ENCODE assay signal across 8 cellular contexts in genomic region chr3:100335137-100335833, GRCh38. TPM values are rescaled to one million over a fixed set of nuclear protein-coding genes. Genes with fewer than 3 reads are reported as not detected.
A peak's percentile ranks its signal among the peaks of the same experiment; 100 is the strongest.
DNase-seq lines count a peak whose midpoint lies in the region; ATAC-seq and TF ChIP-seq lines count a peak whose summit lies in the region.

No MANE protein-coding gene starts in this region.

- peak overlapping the region; percentile 55 for H3K9ac ChIP-seq in neural cell (ENCODE audit: low read length)

- H3K9me2 ChIP-seq in neural cell (ENCODE audit: insufficient read depth, low read length): no peaks in the 10 kb centered on the region

- peak overlapping the region; percentile 4 for H3K4me2 ChIP-seq in neural cell (ENCODE audit: low read length)

- H2AFZ ChIP-seq in neural cell (ENCODE audit: low read depth, low read length): peak overlapping the region; percentile 40

- TF ChIP-seq CTCF in fibroblast of mammary gland (conservative IDR thresholded peaks at IDR 0.05; ENCODE audit: control insufficient read depth, insufficient read depth, low read depth, low read length): no peak
- TF ChIP-seq CTCF in neural cell (IDR thresholded peaks at IDR 0.05; ENCODE audit: poor library complexity, severe bottlenecking): no peak

- H3F3A ChIP-seq in neural cell (ENCODE audit: insufficient read depth, low read length, poor library complexity, severe bottlenecking): no peaks in the 10 kb centered on the region

- DNase-seq in DMS 273 (lab: John Stamatoyannopoulos, UW; ENCODE audit: unreplicated experiment) (peak; percentile 38), DMS 273 treated with DMSO at 0.1 percent for 48 hours (lab: John Stamatoyannopoulos, UW) (no peak), Kasumi-1 (lab: John Stamatoyannopoulos, UW) (peak; percentile 20 to 24), fibroblast of mammary gland (ENCODE audit: low read depth) (peak; percentile 30)
- peak; percentile 22 to 32 for DNase-seq in activated CD4-positive, alpha-beta T cell treated with anti-CD3 and anti-CD28 coated beads, Interleukin-2, amount 50 U/mL, for 48 hours

- H3K79me2 ChIP-seq in neural cell (replicated peaks; ENCODE audit: insufficient read depth, low read length): no peaks in the 10 kb centered on the region

- H3K4me3 ChIP-seq in fibroblast of mammary gland (ENCODE audit: control insufficient read depth, low read depth, low read length): peak overlapping the region; percentile 70
- H3K4me3 ChIP-seq in neural cell (ENCODE audit: low read length): peak overlapping the region; percentile 79

- no peaks in the 10 kb centered on the region for H4K20me1 ChIP-seq in neural cell (ENCODE audit: insufficient read depth)

- no peak for TF ChIP-seq RAD21 in neural cell (conservative IDR thresholded peaks at IDR 0.05)

- ATAC-seq in GM21723 (IDR thresholded peaks at IDR 0.05; ENCODE audit: unreplicated experiment) (peak; percentile 43), GM19397 (IDR thresholded peaks at IDR 0.05; ENCODE audit: unreplicated experiment) (no peak)

- no peaks in the 10 kb centered on the region for H3K36me3 ChIP-seq in neural cell (ENCODE audit: insufficient read depth, low read length)

- TF ChIP-seq EP300 in neural cell (conservative IDR thresholded peaks at IDR 0.05; ENCODE audit: poor library complexity, severe bottlenecking): no peak

- no peaks in the 10 kb centered on the region for H3K9me3 ChIP-seq in neural cell (ENCODE audit: low read length)

- H3K27ac ChIP-seq in neural cell (ENCODE audit: low read length): no peak overlapping the region

- H3K27me3 ChIP-seq in neural cell (ENCODE audit: insufficient read depth, low read depth, low read length): no peaks in the 10 kb centered on the region

TF ChIP-seq in neural cell, 6 proteins besides CTCF, POLR2A, EP300 and RAD21:
- TF ChIP-seq EZH2 (IDR thresholded peaks at IDR 0.05; ENCODE audit: borderline replicate concordance, insufficient read depth, low read length, poor library complexity, severe bottlenecking) (no peak), SMC3 (conservative IDR thresholded peaks at IDR 0.05; ENCODE audit: poor library complexity) (no peak), REST (IDR thresholded peaks at IDR 0.05; ENCODE audit: borderline replicate concordance) (no peak), TAF1 (IDR thresholded peaks at IDR 0.05; ENCODE audit: low read depth) (no peak), POLR2AphosphoS5 (IDR thresholded peaks at IDR 0.05) (no peak), MXI1 (conservative IDR thresholded peaks at IDR 0.05; ENCODE audit: poor library complexity, severe bottlenecking) (no peak)

RNA-seq across cellular contexts. Expression of gene NIT2, which starts 0.7 kb away (rescaled TPM):
- polyA plus RNA-seq in neural cell: 14.5 and 17.2 TPM in 2 replicates
- 7.3 TPM in 2 replicates for polyA minus RNA-seq in neural cell
